ENCODE assay signal across 8 cellular contexts in the genomic region with DNA sequence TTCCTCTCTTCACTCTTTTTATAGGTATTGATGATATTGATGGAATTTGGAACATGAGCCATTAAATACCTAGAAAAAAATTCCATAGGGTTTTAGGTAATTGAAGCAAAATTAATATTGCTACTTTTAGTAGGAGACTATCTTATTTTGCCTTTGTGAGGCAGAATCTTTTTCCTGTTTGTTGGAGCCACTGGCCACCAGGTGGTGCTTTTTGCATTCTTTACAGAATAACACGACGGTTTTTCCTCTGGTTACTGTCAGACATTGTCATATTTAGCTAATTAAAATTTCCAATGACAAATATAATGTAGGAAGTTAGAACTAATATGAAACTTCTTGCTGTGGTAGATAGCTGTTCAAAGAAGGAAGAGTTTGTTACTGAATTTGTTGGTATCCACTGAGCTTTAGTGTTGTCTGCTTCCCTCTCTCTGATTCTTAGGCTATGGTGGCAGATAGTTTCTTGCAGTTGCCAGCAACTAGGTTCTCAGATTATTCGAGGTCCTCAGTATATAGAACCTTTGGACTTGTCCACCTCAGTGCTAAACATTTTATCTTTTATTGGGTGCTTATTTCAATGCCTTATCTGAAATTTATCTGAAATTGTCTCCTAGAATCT. TPM values are rescaled to one million over a fixed set of nuclear protein-coding genes. Genes with fewer than 3 reads are reported as not detected.
DNase-seq lines count a peak whose midpoint lies in the region; ATAC-seq, FAIRE-seq and TF ChIP-seq lines count a peak whose summit lies in the region.

No MANE protein-coding gene starts in this region.

- no peaks in the 10 kb centered on the region for H3K9me3 ChIP-seq in pancreas

- peak; percentile 73 for FAIRE-seq in pancreas (lab: Jason Lieb, UNC)

- 3 to 6% methylated on average over 3 of the region's 3 CpGs for WGBS in pancreas, 2 donors

- no peaks in the 10 kb centered on the region for H3K27me3 ChIP-seq in pancreas

- H3K4me3 ChIP-seq in HFF-Myc (replicated peaks; ENCODE audit: low read depth, low read length) (no peak overlapping the region), fibroblast of pulmonary artery (replicated peaks; ENCODE audit: low read depth, low read length) (no peak overlapping the region), pancreas (no peak overlapping the region)

- peaks cover 0 to 10% (median 0%) of the 10 kb centered on the region in 3 donors for H3K4me1 ChIP-seq in pancreas

- H3K36me3 ChIP-seq in pancreas: peaks cover 0 to 14% (median 0%) of the 10 kb centered on the region in 3 donors

- peak; percentile 53 to 80 (median 79) for ATAC-seq in pancreas

- TF ChIP-seq CTCF in HFF-Myc (IDR thresholded peaks at IDR 0.05; ENCODE audit: low read depth, low read length, missing control alignments) (peak; percentile 61), fibroblast of pulmonary artery (IDR thresholded peaks at IDR 0.05; ENCODE audit: low read length, missing control alignments) (peak; percentile 76), pancreas (IDR thresholded peaks at IDR 0.05) (peak; percentile 32 to 58 (median 45))

- no peak overlapping the region for H3K27ac ChIP-seq in pancreas

- intact Hi-C loops in pancreas (cut with DNase I): loop anchor here in 1 of 3 donors (10.0 kb wide), 1 partner anchor 64 kb away; no protein-coding TSS in a partner anchor

- peak in 3 of 4 experiments; percentile 1 to 19 (median 2) for DNase-seq in activated CD4-positive, CD25-positive, alpha-beta regulatory T cell (lab: John Stamatoyannopoulos, UW)
- no peak for DNase-seq in activated CD4-positive, CD25-positive, alpha-beta regulatory T cell treated with anti-CD3 and anti-CD28 coated beads, Interleukin-2, amount 50 U/mL, for 72 hours
- no peak for DNase-seq in HFF-Myc (ENCODE audit: extremely low read depth, low read depth)
- DNase-seq in NCI-H510A treated with DMSO at 0.1 percent for 48 hours (lab: John Stamatoyannopoulos, UW): peak; percentile 32
- peak; percentile 44 for DNase-seq in activated T-cell treated with anti-CD3 and anti-CD28 coated beads, Interleukin-2, amount 50 U/mL, for 1 hour
- peak; percentile 63 for DNase-seq in fibroblast of pulmonary artery (ENCODE audit: low read depth)
- peak in 2 of 6 donors; percentile 22 to 26 for DNase-seq in pancreas
- DNase-seq in GOT3 (lab: John Stamatoyannopoulos, UW): no peak

RNA-seq across cellular contexts. Expression of a gene that starts 25.7 kb away (rescaled TPM):
- 10 to 100 TPM; 18.4 to 38.1 (median 25.5) TPM for total RNA-seq in pancreas
- polyA plus RNA-seq in pancreas: 10 to 100 TPM in 1 of 2 donors, 1 to 10 TPM in 1; 4.0 to 11.0 TPM

RNA-seq across cellular contexts. Expression of a gene that starts 59.2 kb away (rescaled TPM):
- total RNA-seq in pancreas: 10 to 100 TPM; 27.2 to 36.0 (median 29.2) TPM
- 10 to 100 TPM; 15.0 to 22.9 TPM for polyA plus RNA-seq in pancreas

Comparison
In these comparisons a context has a peak if more than half of its experiments do, and no peak if none do; other contexts are left out.
1. DNase-seq: peak in activated CD4-positive, CD25-positive, alpha-beta regulatory T cell (3 of 4), NCI-H510A treated with DMSO at 0.1 percent for 48 hours (single experiment), activated T-cell treated with anti-CD3 and anti-CD28 coated beads, Interleukin-2, amount 50 U/mL, for 1 hour (single experiment) and fibroblast of pulmonary artery (single experiment); none in activated CD4-positive, CD25-positive, alpha-beta regulatory T cell treated with anti-CD3 and anti-CD28 coated beads, Interleukin-2, amount 50 U/mL, for 72 hours (single experiment), HFF-Myc (single experiment) and GOT3 (single experiment).
2. Peak in every context shown above with its lines, with median percentiles within 50 percentile points of each other: CTCF ChIP-seq.